22 cellular contexts compared by ENCODE assay signal in the genomic region with DNA sequence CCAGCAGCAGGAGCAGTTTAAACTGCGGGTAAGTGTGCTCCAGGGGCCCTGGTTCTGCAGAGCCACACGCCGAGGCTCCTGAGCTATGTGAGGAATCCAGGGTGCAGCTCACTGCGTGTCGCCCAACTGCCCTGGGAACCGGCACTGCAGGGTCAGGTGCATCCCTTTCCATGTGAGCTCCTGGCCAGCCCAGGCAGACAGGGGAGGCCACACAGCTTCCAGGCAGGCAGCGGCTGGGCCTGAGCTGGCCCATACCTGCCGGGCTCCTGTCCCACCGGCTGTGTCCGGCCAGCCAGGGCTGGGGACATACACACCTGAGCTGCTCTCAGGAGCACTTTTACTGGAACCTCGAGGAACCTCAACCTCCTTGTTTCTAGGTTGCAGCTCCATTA. TPM values are rescaled to one million over a fixed set of nuclear protein-coding genes. Genes with fewer than 3 reads are reported as not detected.
DNase-seq lines count a peak whose midpoint lies in the region; ATAC-seq, FAIRE-seq and TF ChIP-seq lines count a peak whose summit lies in the region.
"Had no signal": no experiment of that assay in that cellular context is flagged by ENCODE, and none has a peak within 500 bp of the region (broad histone marks: within the 10 kb centered on the region; RNA-seq: fewer than 3 reads in every experiment).

No MANE protein-coding gene starts in this region.

- 17% methylated on average over 11 of the region's 11 CpGs for WGBS in K562 (ENCODE audit: insufficient coverage, low coverage, missing lambda C conversion rate)
- no CpG with 5 or more reads among the region's 11 CpGs for WGBS in right lobe of liver (ENCODE audit: insufficient coverage, low coverage, low lambda C conversion rate, missing lambda C conversion rate)
- 70% methylated on average over 11 of the region's 11 CpGs for WGBS in smooth muscle cell (ENCODE audit: low lambda C conversion rate)

- POLR2A ChIA-PET in K562 (lab: Yijun Ruan, JAX) = interaction anchor here (0.8 to 2.7 kb wide), 5 partner anchors 13 to 402 kb away, joined by 3 to 10 read pairs (median 3); no protein-coding TSS in a partner anchor
- POLR2A ChIA-PET in CD4-positive, alpha-beta T cell (lab: Charles Lee) = no interaction called here

- peaks cover 10% of the 10 kb centered on the region for H3F3A ChIP-seq in smooth muscle cell (ENCODE audit: low read depth)

- H3K27ac ChIP-seq in K562 (ENCODE audit: extremely low read depth, low read depth, low read length) (no peak overlapping the region), right lobe of liver (no peak overlapping the region), smooth muscle cell (ENCODE audit: low read depth) (peak overlapping the region; percentile 22)
- no peak overlapping the region for H3K27ac ChIP-seq in CD4-positive, alpha-beta T cell (ENCODE audit: low read depth, low read length)
- H3K27ac ChIP-seq: C4-2B, epithelial cell of prostate, KMS-11 had no signal

- TF ChIP-seq POLR2A in K562 (conservative IDR thresholded peaks at IDR 0.05) (no peak), right lobe of liver (IDR thresholded peaks at IDR 0.05) (no peak)

- peak; percentile 60 for DNase-seq in EH (ENCODE audit: low read depth)
- DNase-seq in K562 (ENCODE audit: extremely low read depth in 1 of 4, low spot score in 3 of 4) = no peak
- DNase-seq in right lobe of liver = peak; percentile 18 to 39 (median 39)
- no peak for DNase-seq in smooth muscle cell (lab: John Stamatoyannopoulos, UW; ENCODE audit: unreplicated experiment)
- no peak for DNase-seq in CD4-positive, alpha-beta T cell
- no peak for DNase-seq in frontal cortex (ENCODE audit: low spot score in 2 of 2)
- no peak for DNase-seq in GF-D8 (lab: John Stamatoyannopoulos, UW)
- no peak for DNase-seq in activated T-cell treated with anti-CD3 and anti-CD28 coated beads, Interleukin-2, amount 50 U/mL, for 1 hour
- DNase-seq: activated CD4-positive, CD25-positive, alpha-beta regulatory T cell; activated CD8-positive, alpha-beta memory T cell treated with anti-CD3 and anti-CD28 coated beads, Interleukin-2, amount 50 U/mL, for 48 hours; activated naive CD8-positive, alpha-beta T cell treated with anti-CD3 and anti-CD28 coated beads, Interleukin-2, amount 50 U/mL, for 24 hours; NCI-H1436; NCI-H446; stimulated activated CD4-positive, alpha-beta T cell treated with anti-CD3 and anti-CD28 coated beads, Interleukin-2, amount 100 ng/mL, for 24 hours; SW 1271 had no signal

- no peak overlapping the region for H3K4me3 Mint-ChIP-seq in CD4-positive, alpha-beta T cell
- H3K4me3 Mint-ChIP-seq: activated naive CD8-positive, alpha-beta T cell treated with anti-CD3 and anti-CD28 coated beads, Interleukin-2, amount 50 U/mL, for 24 hours; GM23338; memory B cell had no signal

- FAIRE-seq in K562 (lab: Jason Lieb, UNC) (no peak), frontal cortex (lab: Jason Lieb, UNC) (no peak)
- FAIRE-seq: GM19239 had no signal

- no peak for ATAC-seq in K562
- peak in 1 of 4 donors; percentile 3 for ATAC-seq in right lobe of liver
- ATAC-seq in CD4-positive, alpha-beta T cell (ENCODE audit: poor library complexity) = no peak
- ATAC-seq: activated naive CD8-positive, alpha-beta T cell treated with anti-CD3 and anti-CD28 coated beads, Interleukin-2, amount 50 U/mL, for 24 hours; GM23338 had no signal

- TF ChIP-seq RAD21 in K562 (CRISPR knock-in tag; conservative IDR thresholded peaks at IDR 0.05 in 1 of 2, IDR thresholded peaks at IDR 0.05 in 1 of 2) = no peak

- peaks cover 23% of the 10 kb centered on the region for H3K27me3 Mint-ChIP-seq in CD4-positive, alpha-beta T cell

- no peak overlapping the region for H3K27ac Mint-ChIP-seq in CD4-positive, alpha-beta T cell
- H3K27ac Mint-ChIP-seq: activated naive CD8-positive, alpha-beta T cell treated with anti-CD3 and anti-CD28 coated beads, Interleukin-2, amount 50 U/mL, for 24 hours; GM23338; memory B cell had no signal

- no peak for TF ChIP-seq EP300 in K562 (IDR thresholded peaks at IDR 0.05; ENCODE audit: low read length)

- TF ChIP-seq CTCF in K562 (IDR thresholded peaks at IDR 0.05 in 2 of 3, conservative IDR thresholded peaks at IDR 0.05 in 1 of 3; ENCODE audit: insufficient read depth in 2 of 3, low read depth in 1 of 3, low read length in 3 of 3) (no peak), right lobe of liver (IDR thresholded peaks at IDR 0.05) (no peak), smooth muscle cell (IDR thresholded peaks at IDR 0.05; ENCODE audit: borderline replicate concordance, insufficient read depth, poor library complexity, severe bottlenecking) (no peak)
- TF ChIP-seq CTCF in CD4-positive, alpha-beta T cell (IDR thresholded peaks at IDR 0.05) = no peak

- no peaks in the 10 kb centered on the region for H3K4me1 Mint-ChIP-seq in CD4-positive, alpha-beta T cell (ENCODE audit: low read depth)
- H3K4me1 Mint-ChIP-seq: activated naive CD8-positive, alpha-beta T cell treated with anti-CD3 and anti-CD28 coated beads, Interleukin-2, amount 50 U/mL, for 24 hours; memory B cell had no signal

- CTCF ChIA-PET in K562 (lab: Yijun Ruan, JAX; ENCODE audit: low intra/inter-chr PET ratio) = interaction anchor here (0.6 kb wide), 1 partner anchor 53 kb away, joined by 3 read pairs; no protein-coding TSS in a partner anchor
- CTCF ChIA-PET in CD4-positive, alpha-beta T cell (lab: Charles Lee) = no interaction called here

- H4K20me1 ChIP-seq in K562 (replicated peaks; ENCODE audit: control insufficient read depth, insufficient read depth, low read length) (peaks cover 29% of the 10 kb centered on the region), smooth muscle cell (ENCODE audit: low read depth) (no peaks in the 10 kb centered on the region)

- intact Hi-C loops in K562 (cut with micrococcal nuclease) = loop anchor here (2.0 kb wide), 1 partner anchor 52 kb away; no protein-coding TSS in a partner anchor
- intact Hi-C loops in right lobe of liver (cut with DNase I) = no loop called here
- intact Hi-C loops in CD4-positive, alpha-beta T cell (cut with DNase I, micrococcal nuclease) = loop anchor here in 1 of 2 experiments (5.0 kb wide), 1 partner anchor 74 kb away; no protein-coding TSS in a partner anchor

- peaks cover 6 to 60% of the 10 kb centered on the region in 2 experiments; a peak in 4 of 5 replicates for H3K4me1 ChIP-seq in K562 (replicated peaks in 1 of 2; ENCODE audit: control insufficient read depth in 2 of 2, insufficient read depth in 2 of 2, low read length in 2 of 2)
- no peaks in the 10 kb centered on the region for H3K4me1 ChIP-seq in right lobe of liver
- no peaks in the 10 kb centered on the region for H3K4me1 ChIP-seq in smooth muscle cell (ENCODE audit: low read depth)

- H3K79me2 ChIP-seq in K562 (ENCODE audit: control insufficient read depth, insufficient read depth, low read length) = no peaks in the 10 kb centered on the region
- H3K79me2 ChIP-seq in smooth muscle cell (ENCODE audit: low read depth) = no peaks in the 10 kb centered on the region

- in situ Hi-C loops in K562 (cut with MboI) = no loop called here

- H3K4me3 ChIP-seq in K562 (no peak overlapping the region), right lobe of liver (no peak overlapping the region), smooth muscle cell (no peak overlapping the region)
- H3K4me3 ChIP-seq: GM23338, upper lobe of left lung had no signal

- H3K4me2 ChIP-seq in K562 (ENCODE audit: insufficient read depth, low read length) (no peak overlapping the region), smooth muscle cell (peak overlapping the region; percentile 41)
- H3K4me2 ChIP-seq: GM23338, KMS-11 had no signal

- peaks cover 3% of the 10 kb centered on the region; the same call in 1 of the 2 replicates for H3K9me3 ChIP-seq in K562 (replicated peaks; ENCODE audit: control insufficient read depth, insufficient read depth, low read depth, low read length)
- H3K9me3 ChIP-seq in right lobe of liver = no peaks in the 10 kb centered on the region
- H3K9me3 ChIP-seq in smooth muscle cell (replicated peaks; ENCODE audit: low read depth) = no peaks in the 10 kb centered on the region
- no peaks in the 10 kb centered on the region for H3K9me3 ChIP-seq in CD4-positive, alpha-beta T cell (ENCODE audit: control insufficient read depth, low read length)
- H3K9me3 ChIP-seq: upper lobe of left lung had no signal

- no peak overlapping the region for H2AFZ ChIP-seq in K562 (ENCODE audit: low read depth, low read length)
- no peak overlapping the region for H2AFZ ChIP-seq in smooth muscle cell (ENCODE audit: low read depth)

- H3K9ac ChIP-seq in K562 (ENCODE audit: insufficient read depth in 1 of 2, low read depth in 2 of 2, low read length in 2 of 2) (no peak overlapping the region), smooth muscle cell (ENCODE audit: low read depth) (no peak overlapping the region)
- H3K9ac ChIP-seq: KMS-11 had no signal

- no TSS peak for BruUV-seq in K562 (replicated peaks; lab: Mats Ljungman, UMichigan)

- H3K36me3 Mint-ChIP-seq in CD4-positive, alpha-beta T cell (ENCODE audit: low read depth) = no peaks in the 10 kb centered on the region
- H3K36me3 Mint-ChIP-seq: memory B cell had no signal

- no peaks in the 10 kb centered on the region for H3K9me1 ChIP-seq in K562 (ENCODE audit: control insufficient read depth, insufficient read depth, low read length)

- H3K36me3 ChIP-seq in K562 (ENCODE audit: control insufficient read depth, insufficient read depth, low read length) (no peaks in the 10 kb centered on the region), right lobe of liver (no peaks in the 10 kb centered on the region), smooth muscle cell (ENCODE audit: low read depth) (no peaks in the 10 kb centered on the region)
- H3K36me3 ChIP-seq: upper lobe of left lung had no signal

- no peaks in the 10 kb centered on the region for H3K9me3 Mint-ChIP-seq in CD4-positive, alpha-beta T cell
- H3K9me3 Mint-ChIP-seq: activated naive CD8-positive, alpha-beta T cell treated with anti-CD3 and anti-CD28 coated beads, Interleukin-2, amount 50 U/mL, for 24 hours; memory B cell had no signal

- H3K27me3 ChIP-seq in K562 (ENCODE audit: control insufficient read depth in 2 of 2, insufficient read depth in 2 of 2, low read length in 2 of 2) (peaks cover 71 to 93% of the 10 kb centered on the region in 2 experiments), right lobe of liver (no peaks in the 10 kb centered on the region), smooth muscle cell (ENCODE audit: low read depth) (no peaks in the 10 kb centered on the region)
- peaks cover 18% of the 10 kb centered on the region for H3K27me3 ChIP-seq in CD4-positive, alpha-beta T cell (ENCODE audit: control insufficient read depth, insufficient read depth, low read length)
- H3K27me3 ChIP-seq: upper lobe of left lung had no signal

RNA-seq across cellular contexts. Expression of a gene that starts 18.6 kb away (rescaled TPM):
- total RNA-seq in K562 (2011; cell fraction: chromatin; rRNA removed; ENCODE audit: low replicate concordance) = 18.2 and 47.1 TPM in 2 replicates
- 42.8 and 53.0 TPM in 2 replicates for total RNA-seq in K562 (2011; cell fraction: nucleolus; rRNA removed)
- 26.1 and 28.1 TPM in 2 replicates for total RNA-seq in K562 (2011; cell fraction: nucleoplasm; rRNA removed)
- 12.0 and 16.1 TPM in 2 replicates for total RNA-seq in K562 (2014; rRNA removed)
- 0.54 and 1.1 TPM in 2 replicates for total RNA-seq in K562 (2014; rRNA removed; fragmentation: Illumina TruSeq; extraction: Trizol)
- total RNA-seq in K562 (2015; rRNA removed; fragmentation: Illumina TruSeq; extraction: Trizol) = 1.6 and 2.3 TPM in 2 replicates
- total RNA-seq in K562 (2021) = 16.1 and 16.4 TPM in 2 replicates
- polyA plus RNA-seq in K562 (2011; rRNA removed) = 4.9 and 16.8 TPM in 2 replicates
- polyA plus RNA-seq in K562 (2011; cell fraction: cytosol; rRNA removed) = 23.2 and 39.2 TPM in 2 replicates
- 67.4 and 83.8 TPM in 2 replicates for polyA plus RNA-seq in K562 (2011; cell fraction: nucleus; rRNA removed)
- polyA plus RNA-seq in K562 (2012) = 6.2 and 11.5 TPM in 2 replicates
- 2.0 and 5.5 TPM in 2 replicates for polyA plus RNA-seq in K562 (2014; fragmentation: Illumina TruSeq; extraction: Trizol)
- under 1 TPM; 0.14 to 0.25 TPM for polyA plus RNA-seq in K562 (2014; fragmentation: Nextera tagmentation; extraction: Ambion mirVana)
- 7.8 and 11.8 TPM in 2 replicates for polyA plus RNA-seq in K562 (2014; rRNA removed)
- polyA minus RNA-seq in K562 (2011; rRNA and poly(A)+ RNA removed) = 2.9 and 3.3 TPM in 2 replicates
- 11.5 and 49.2 TPM in 2 replicates for polyA minus RNA-seq in K562 (2011; cell fraction: cytosol; rRNA and poly(A)+ RNA removed)
- 11.6 and 22.0 TPM in 2 replicates for polyA minus RNA-seq in K562 (2011; cell fraction: nucleus; rRNA and poly(A)+ RNA removed)
- 100 to 1,000 TPM; 261 to 487 (median 297) TPM for total RNA-seq in right lobe of liver
- total RNA-seq in smooth muscle cell = 192 and 240 TPM in 2 replicates
- polyA plus RNA-seq in smooth muscle cell = 362 and 485 TPM in 2 replicates
- total RNA-seq in CD4-positive, alpha-beta T cell = 10 to 100 TPM; 15.2 to 16.0 TPM
- total RNA-seq in frontal cortex = 11.4 TPM

Comparison
In these comparisons a context has a peak if more than half of its experiments do, and no peak if none do; other contexts are left out.
1. DNase-seq: peak in EH (single experiment) and right lobe of liver (3 of 3); none in K562 (0 of 4), smooth muscle cell (single experiment), CD4-positive, alpha-beta T cell (0 of 10), frontal cortex (0 of 2), GF-D8 (single experiment) and activated T-cell treated with anti-CD3 and anti-CD28 coated beads, Interleukin-2, amount 50 U/mL, for 1 hour (single experiment).